ENCODE assay signal across 8 cellular contexts in the genomic region with DNA sequence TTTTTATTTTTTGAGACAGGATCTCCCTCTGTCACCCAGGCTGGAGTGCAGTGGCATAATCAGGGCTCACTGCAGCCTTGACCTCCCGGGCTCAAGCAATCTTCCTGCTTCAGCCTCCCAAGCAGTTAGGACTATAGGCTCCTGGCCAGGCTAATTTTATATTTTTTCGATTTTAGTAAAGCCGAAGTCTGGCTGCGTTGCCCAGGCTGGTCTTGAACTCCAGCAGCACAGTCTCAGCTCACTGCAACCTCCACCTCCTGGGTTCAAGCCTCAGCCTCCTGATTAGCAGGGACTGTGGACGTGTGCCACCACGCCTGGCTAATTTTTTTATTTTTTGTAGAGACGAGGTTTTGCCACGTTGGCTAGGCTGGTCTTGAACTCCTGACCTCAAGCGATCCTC.
DNase-seq lines count a peak whose midpoint lies in the region; ATAC-seq, FAIRE-seq and TF ChIP-seq lines count a peak whose summit lies in the region.
"Not testable (repeated sequence)": the region's sequence is repeated elsewhere in the genome, so short reads cannot be mapped to it uniquely, and the experiment has no call there.

No MANE protein-coding gene starts in this region.

- CTCF ChIA-PET in A549 (lab: Yijun Ruan, JAX) = interaction anchor here (1.5 kb wide), 1 partner anchor 12 kb away, joined by 4 read pairs; no protein-coding TSS in a partner anchor

- peaks cover 18% of the 10 kb centered on the region for H3F3A ChIP-seq in DOHH2 (ENCODE audit: control insufficient read depth, insufficient read depth)

- peaks cover 42% of the 10 kb centered on the region for H3K4me1 Mint-ChIP-seq in chondrocyte (ENCODE audit: low read depth)

- H3K9me2 ChIP-seq in DOHH2 (replicated peaks; ENCODE audit: control insufficient read depth, low read length); Karpas-422 (replicated peaks; ENCODE audit: insufficient read depth, low read length): not testable (repeated sequence)

- not testable (repeated sequence) for H3K9ac ChIP-seq in Karpas-422 (ENCODE audit: low read length)

- WGBS in A549 (ENCODE audit: missing lambda C conversion rate) = 91% methylated on average over 9 of the region's 9 CpGs

- H3K4me2 ChIP-seq in A549 = peak overlapping the region; percentile 62; the same call in 2 of the 3 replicates
- peak overlapping the region; percentile 77 for H3K4me2 ChIP-seq in DOHH2 (ENCODE audit: low read length)
- H3K4me2 ChIP-seq in Karpas-422 (ENCODE audit: low read depth, low read length, poor library complexity, severe bottlenecking) = not testable (repeated sequence)

- not testable (repeated sequence) for H3K9me3 ChIP-seq in A549; DOHH2 (ENCODE audit: control insufficient read depth, insufficient read depth, low read length); Karpas-422 (ENCODE audit: low read length); RWPE2 (ENCODE audit: severe bottlenecking); right atrium auricular region; upper lobe of right lung

- not testable (repeated sequence) for H3K9me3 Mint-ChIP-seq in chondrocyte (ENCODE audit: low read depth)

- not testable (repeated sequence) for TF ChIP-seq CTCF in A549 (IDR thresholded peaks at IDR 0.05); DOHH2 (IDR thresholded peaks at IDR 0.05; ENCODE audit: low read depth, low read length, poor library complexity, severe bottlenecking); RWPE2 (IDR thresholded peaks at IDR 0.05; ENCODE audit: poor library complexity, severe bottlenecking); chondrocyte (IDR thresholded peaks at IDR 0.05); right atrium auricular region (IDR thresholded peaks at IDR 0.05); upper lobe of right lung (IDR thresholded peaks at IDR 0.05)

- intact Hi-C loops in posterior vena cava (cut with DNase I); upper lobe of right lung (cut with DNase I): not testable (repeated sequence)

- TF ChIP-seq RAD21 in A549 (conservative IDR thresholded peaks at IDR 0.05 in 1 of 2, IDR thresholded peaks at IDR 0.05 in 1 of 2) = not testable (repeated sequence)

- not testable (repeated sequence) for DNase-seq in A549 (ENCODE audit: low read depth in 1 of 2, low spot score in 1 of 2); Karpas-422; RWPE2 (ENCODE audit: low spot score); right atrium auricular region (ENCODE audit: low spot score)
- DNase-seq in chondrocyte (ENCODE audit: low spot score) (peak; percentile 15), posterior vena cava (ENCODE audit: low spot score) (peak; percentile 49), upper lobe of right lung (peak; percentile 20)

- not testable (repeated sequence) for FAIRE-seq in A549 (lab: Jason Lieb, UNC)

- not testable (repeated sequence) for ATAC-seq in A549; RWPE2 (ENCODE audit: low read depth); upper lobe of right lung

- POLR2A ChIA-PET in A549 (lab: Yijun Ruan, JAX) = not testable (repeated sequence)

- H3K79me2 ChIP-seq in DOHH2 (ENCODE audit: control insufficient read depth, low read length) (peaks cover 94% of the 10 kb centered on the region), Karpas-422 (ENCODE audit: low read length) (peaks cover 77% of the 10 kb centered on the region)

- H3K4me3 ChIP-seq in A549; DOHH2 (ENCODE audit: low read length); Karpas-422 (ENCODE audit: low read length); RWPE2 (ENCODE audit: severe bottlenecking); right atrium auricular region; upper lobe of right lung: not testable (repeated sequence)

- TF ChIP-seq POLR2A in A549 (IDR thresholded peaks at IDR 0.05; ENCODE audit: low read length) = not testable (repeated sequence)

- not testable (repeated sequence) for H2AFZ ChIP-seq in Karpas-422 (ENCODE audit: low read length)

- H3K4me1 ChIP-seq in A549 (peaks cover 15% of the 10 kb centered on the region), DOHH2 (ENCODE audit: control insufficient read depth, low read length) (peaks cover 78% of the 10 kb centered on the region), Karpas-422 (ENCODE audit: low read length) (peaks cover 34% of the 10 kb centered on the region), RWPE2 (ENCODE audit: insufficient read depth, poor library complexity, severe bottlenecking) (peaks cover 11% of the 10 kb centered on the region), right atrium auricular region (peaks cover 0 to 49% of the 10 kb centered on the region in 2 donors)
- H3K4me1 ChIP-seq in upper lobe of right lung = not testable (repeated sequence)

- H3K27ac ChIP-seq in A549 (peak overlapping the region; percentile 30 to 79; a peak in 3 of 6 replicates), DOHH2 (ENCODE audit: low read depth, low read length) (peak overlapping the region; percentile 76), Karpas-422 (ENCODE audit: low read length) (peak overlapping the region; percentile 53; the same call in 1 of the 2 replicates), RWPE2 (ENCODE audit: poor library complexity, severe bottlenecking) (peak overlapping the region; percentile 48), right atrium auricular region (peak overlapping the region; percentile 55 to 85)
- H3K27ac ChIP-seq in upper lobe of right lung = not testable (repeated sequence)

- H3K27me3 ChIP-seq in DOHH2 (ENCODE audit: control insufficient read depth, low read length); Karpas-422 (ENCODE audit: low read length); RWPE2 (ENCODE audit: insufficient read depth, poor library complexity, severe bottlenecking); right atrium auricular region; upper lobe of right lung: not testable (repeated sequence)

- H3K36me3 ChIP-seq in DOHH2 (ENCODE audit: control insufficient read depth, low read length) = peaks cover 42% of the 10 kb centered on the region
- not testable (repeated sequence) for H3K36me3 ChIP-seq in Karpas-422 (ENCODE audit: insufficient read depth, low read length); RWPE2 (ENCODE audit: low read depth); right atrium auricular region; upper lobe of right lung

- H3K4me3 Mint-ChIP-seq in chondrocyte (ENCODE audit: unreplicated experiment) = not testable (repeated sequence)

- H4K20me1 ChIP-seq in DOHH2 (ENCODE audit: control insufficient read depth, insufficient read depth, low read depth, low read length); Karpas-422 (ENCODE audit: insufficient read depth, low read depth, low read length): not testable (repeated sequence)

- H3K36me3 Mint-ChIP-seq in chondrocyte (ENCODE audit: low read depth) = not testable (repeated sequence)

- H3K27me3 Mint-ChIP-seq in chondrocyte (ENCODE audit: low read depth) = not testable (repeated sequence)

- not testable (repeated sequence) for H3K27ac Mint-ChIP-seq in chondrocyte (ENCODE audit: unreplicated experiment)

- TF ChIP-seq EP300 in A549 (IDR thresholded peaks at IDR 0.05) = not testable (repeated sequence)
